Comparison of ENCODE assay signal across 18 cellular contexts in the genomic region with DNA sequence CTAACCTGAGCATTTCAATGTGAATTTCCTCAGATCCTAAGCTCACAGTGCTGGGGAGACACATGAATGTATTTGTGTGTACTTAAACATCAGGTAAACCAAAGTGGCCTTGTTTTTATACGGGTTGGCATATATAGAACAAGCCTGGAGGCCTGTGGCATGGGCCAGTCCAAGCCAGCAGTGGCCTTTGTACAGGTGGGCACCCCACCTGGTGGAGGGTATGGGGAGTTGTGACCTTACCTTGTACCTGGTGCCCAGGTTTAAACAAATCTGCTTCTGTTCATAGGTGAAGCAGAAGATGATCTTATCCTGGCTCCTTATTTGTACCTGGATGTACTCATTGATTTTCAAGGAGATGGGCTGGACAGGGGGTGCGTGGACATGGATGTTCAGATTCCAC.
DNase-seq lines count a peak whose midpoint lies in the region; ATAC-seq and TF ChIP-seq lines count a peak whose summit lies in the region.
"Had no signal": no experiment of that assay in that cellular context is flagged by ENCODE, and none has a peak within 500 bp of the region (broad histone marks: within the 10 kb centered on the region; RNA-seq: fewer than 3 reads in every experiment).

No MANE protein-coding gene starts in this region.

- H3K4me3 ChIP-seq in GM23338 (no peak overlapping the region), RWPE2 (ENCODE audit: severe bottlenecking) (no peak overlapping the region), esophagus muscularis mucosa (no peak overlapping the region), coronary artery (no peak overlapping the region), MM.1S (ENCODE audit: low read length) (no peak overlapping the region), OCI-LY7 (ENCODE audit: low read depth, low read length, poor library complexity, severe bottlenecking) (no peak overlapping the region)
- H3K4me3 ChIP-seq: SJSA1 had no signal

- H3K4me3 Mint-ChIP-seq in GM23338 = no peak overlapping the region
- H3K4me3 Mint-ChIP-seq: IgD-negative memory B cell, T-helper 17 cell had no signal

- H3K4me1 Mint-ChIP-seq in GM23338 = no peaks in the 10 kb centered on the region

- CTCF ChIA-PET in OCI-LY7 (lab: Charles Lee; ENCODE audit: unreplicated experiment) = no interaction called here

- H2AFZ ChIP-seq in GM23338 = no peak overlapping the region
- H2AFZ ChIP-seq in MM.1S (ENCODE audit: low read length) = no peak overlapping the region
- no peak overlapping the region for H2AFZ ChIP-seq in OCI-LY7 (ENCODE audit: low read length)

- H3K9me3 ChIP-seq in RWPE2 (ENCODE audit: severe bottlenecking) (no peaks in the 10 kb centered on the region), esophagus muscularis mucosa (no peaks in the 10 kb centered on the region), MM.1S (replicated peaks; ENCODE audit: insufficient read depth, low read length) (no peaks in the 10 kb centered on the region), OCI-LY7 (ENCODE audit: low read length) (no peaks in the 10 kb centered on the region)
- H3K9me3 ChIP-seq: SJSA1 had no signal

- no peak overlapping the region for H3K27ac ChIP-seq in GM23338 (ENCODE audit: low read depth)
- no peak overlapping the region for H3K27ac ChIP-seq in RWPE2 (ENCODE audit: poor library complexity, severe bottlenecking)
- no peak overlapping the region for H3K27ac ChIP-seq in esophagus muscularis mucosa (replicated peaks in 1 of 4)
- H3K27ac ChIP-seq in coronary artery = no peak overlapping the region
- no peak overlapping the region for H3K27ac ChIP-seq in MM.1S (ENCODE audit: low read length)
- no peak overlapping the region for H3K27ac ChIP-seq in OCI-LY7 (ENCODE audit: low read depth, low read length, poor library complexity, severe bottlenecking)
- H3K27ac ChIP-seq: C4-2B, SJSA1 had no signal

- no TSS peak for BruUV-seq in OCI-LY7 (replicated peaks; lab: Mats Ljungman, UMichigan)

- H4K20me1 ChIP-seq in GM23338 (replicated peaks; ENCODE audit: insufficient read depth) (no peaks in the 10 kb centered on the region), MM.1S (ENCODE audit: insufficient read depth, low read length) (no peaks in the 10 kb centered on the region), OCI-LY7 (ENCODE audit: insufficient read depth, low read length) (no peaks in the 10 kb centered on the region)

- no peaks in the 10 kb centered on the region for H3K79me2 ChIP-seq in GM23338 (replicated peaks; ENCODE audit: insufficient read depth)
- no peaks in the 10 kb centered on the region for H3K79me2 ChIP-seq in MM.1S (ENCODE audit: low read length)
- no peaks in the 10 kb centered on the region for H3K79me2 ChIP-seq in OCI-LY7 (ENCODE audit: insufficient read depth, low read depth, low read length)

- no peaks in the 10 kb centered on the region for H3K36me3 ChIP-seq in GM23338 (ENCODE audit: insufficient read depth)
- no peaks in the 10 kb centered on the region for H3K36me3 ChIP-seq in RWPE2 (ENCODE audit: low read depth)
- H3K36me3 ChIP-seq in esophagus muscularis mucosa = no peaks in the 10 kb centered on the region
- H3K36me3 ChIP-seq in MM.1S (replicated peaks; ENCODE audit: insufficient read depth, low read length) = no peaks in the 10 kb centered on the region
- H3K36me3 ChIP-seq in OCI-LY7 (ENCODE audit: insufficient read depth, low read length) = no peaks in the 10 kb centered on the region
- H3K36me3 ChIP-seq: SJSA1 had no signal

- H3K27ac Mint-ChIP-seq in GM23338 = no peak overlapping the region
- H3K27ac Mint-ChIP-seq: IgD-negative memory B cell, T-helper 17 cell had no signal

- 86% methylated on average over 2 of the region's 2 CpGs for WGBS in esophagus muscularis mucosa

- POLR2A ChIA-PET in OCI-LY7 (lab: Charles Lee) = no interaction called here

- H3K27me3 ChIP-seq in GM23338 (ENCODE audit: insufficient read depth) = no peaks in the 10 kb centered on the region
- no peaks in the 10 kb centered on the region for H3K27me3 ChIP-seq in RWPE2 (ENCODE audit: insufficient read depth, poor library complexity, severe bottlenecking)
- peaks cover 0 to 8% (median 0%) of the 10 kb centered on the region in 4 donors for H3K27me3 ChIP-seq in esophagus muscularis mucosa
- no peaks in the 10 kb centered on the region for H3K27me3 ChIP-seq in MM.1S (replicated peaks; ENCODE audit: insufficient read depth, low read length)
- H3K27me3 ChIP-seq: SJSA1 had no signal

- H3K9me3 Mint-ChIP-seq in GM23338 = no peaks in the 10 kb centered on the region
- H3K9me3 Mint-ChIP-seq: IgD-negative memory B cell had no signal

- H3K36me3 Mint-ChIP-seq in GM23338 (ENCODE audit: low read depth) = no peaks in the 10 kb centered on the region

- DNase-seq in GM23338 (ENCODE audit: low spot score) (peak; percentile 24), HT-29 (ENCODE audit: low spot score) (peak; percentile 32), RWPE2 (ENCODE audit: low spot score) (no peak), esophagus muscularis mucosa (ENCODE audit: extremely low spot score) (peak; percentile 83), coronary artery (ENCODE audit: low spot score) (no peak), MM.1S (no peak), OCI-LY7 (ENCODE audit: low spot score) (no peak)
- DNase-seq: ACHN, NCI-H1105, NCI-H2081 treated with DMSO at 0.1 percent for 48 hours, NCI-H510A, NCI-H774, OCI-M1, T-helper 17 cell had no signal

- peaks cover 8% of the 10 kb centered on the region for H3K27me3 Mint-ChIP-seq in GM23338 (ENCODE audit: insufficient read depth, low read depth, poor library complexity)
- H3K27me3 Mint-ChIP-seq: IgD-negative memory B cell had no signal

- 0 out of 2 replicates have a peak, but pooled peaks cover 4% of the 10 kb centered on the region for H3K9me2 ChIP-seq in GM23338 (ENCODE audit: insufficient read depth)
- H3K9me2 ChIP-seq in MM.1S (replicated peaks; ENCODE audit: insufficient read depth, low read length) = no peaks in the 10 kb centered on the region
- no peaks in the 10 kb centered on the region for H3K9me2 ChIP-seq in OCI-LY7 (ENCODE audit: insufficient read depth, low read length)

- no peak for TF ChIP-seq EP300 in esophagus muscularis mucosa (IDR thresholded peaks at IDR 0.05)

- peak; percentile 32 to 48; a peak in 3 of 4 replicates for TF ChIP-seq CTCF in GM23338 (conservative IDR thresholded peaks at IDR 0.05; ENCODE audit: low read depth in 2 of 2)
- TF ChIP-seq CTCF in RWPE2 (IDR thresholded peaks at IDR 0.05; ENCODE audit: poor library complexity, severe bottlenecking) = peak; percentile 10
- TF ChIP-seq CTCF in esophagus muscularis mucosa (IDR thresholded peaks at IDR 0.05) = no peak
- TF ChIP-seq CTCF in coronary artery (IDR thresholded peaks at IDR 0.05) = no peak
- TF ChIP-seq CTCF in MM.1S (IDR thresholded peaks at IDR 0.05; ENCODE audit: low read length) = no peak
- TF ChIP-seq CTCF in OCI-LY7 (conservative IDR thresholded peaks at IDR 0.05; ENCODE audit: low read length) = no peak

- intact Hi-C loops in esophagus muscularis mucosa (cut with DNase I) = no loop called here
- intact Hi-C loops in OCI-LY7 (cut with micrococcal nuclease; ENCODE audit: unreplicated experiment) = no loop called here

- TF ChIP-seq POLR2A in esophagus muscularis mucosa (IDR thresholded peaks at IDR 0.05; ENCODE audit: low read depth) = no peak

- ATAC-seq in GM23338 = peak; percentile 56
- peak; percentile 65 for ATAC-seq in RWPE2 (ENCODE audit: low read depth)
- no peak for ATAC-seq in HG03095 (IDR thresholded peaks at IDR 0.05; ENCODE audit: unreplicated experiment)
- ATAC-seq: T-helper 17 cell had no signal

- H3K9ac ChIP-seq in MM.1S (ENCODE audit: low read length) = no peak overlapping the region

- H3K4me1 ChIP-seq in GM23338 (ENCODE audit: insufficient read depth) = no peaks in the 10 kb centered on the region
- no peaks in the 10 kb centered on the region for H3K4me1 ChIP-seq in RWPE2 (ENCODE audit: insufficient read depth, poor library complexity, severe bottlenecking)
- H3K4me1 ChIP-seq in esophagus muscularis mucosa = no peaks in the 10 kb centered on the region
- H3K4me1 ChIP-seq in MM.1S (ENCODE audit: low read length) = no peaks in the 10 kb centered on the region
- no peaks in the 10 kb centered on the region for H3K4me1 ChIP-seq in OCI-LY7 (ENCODE audit: insufficient read depth, low read length, poor library complexity, severe bottlenecking)
- H3K4me1 ChIP-seq: SJSA1 had no signal

- H3K4me2 ChIP-seq in GM23338 (no peak overlapping the region), MM.1S (ENCODE audit: low read depth, low read length) (no peak overlapping the region), OCI-LY7 (ENCODE audit: low read length) (no peak overlapping the region)

- no peaks in the 10 kb centered on the region for H3F3A ChIP-seq in GM23338 (replicated peaks; ENCODE audit: low read depth)
- no peaks in the 10 kb centered on the region for H3F3A ChIP-seq in MM.1S (ENCODE audit: insufficient read depth, low read length)

TF ChIP-seq in GM23338, 12 proteins besides CTCF, POLR2A, EP300 and RAD21 (continues in another document):
- TF ChIP-seq, protein P1, sequence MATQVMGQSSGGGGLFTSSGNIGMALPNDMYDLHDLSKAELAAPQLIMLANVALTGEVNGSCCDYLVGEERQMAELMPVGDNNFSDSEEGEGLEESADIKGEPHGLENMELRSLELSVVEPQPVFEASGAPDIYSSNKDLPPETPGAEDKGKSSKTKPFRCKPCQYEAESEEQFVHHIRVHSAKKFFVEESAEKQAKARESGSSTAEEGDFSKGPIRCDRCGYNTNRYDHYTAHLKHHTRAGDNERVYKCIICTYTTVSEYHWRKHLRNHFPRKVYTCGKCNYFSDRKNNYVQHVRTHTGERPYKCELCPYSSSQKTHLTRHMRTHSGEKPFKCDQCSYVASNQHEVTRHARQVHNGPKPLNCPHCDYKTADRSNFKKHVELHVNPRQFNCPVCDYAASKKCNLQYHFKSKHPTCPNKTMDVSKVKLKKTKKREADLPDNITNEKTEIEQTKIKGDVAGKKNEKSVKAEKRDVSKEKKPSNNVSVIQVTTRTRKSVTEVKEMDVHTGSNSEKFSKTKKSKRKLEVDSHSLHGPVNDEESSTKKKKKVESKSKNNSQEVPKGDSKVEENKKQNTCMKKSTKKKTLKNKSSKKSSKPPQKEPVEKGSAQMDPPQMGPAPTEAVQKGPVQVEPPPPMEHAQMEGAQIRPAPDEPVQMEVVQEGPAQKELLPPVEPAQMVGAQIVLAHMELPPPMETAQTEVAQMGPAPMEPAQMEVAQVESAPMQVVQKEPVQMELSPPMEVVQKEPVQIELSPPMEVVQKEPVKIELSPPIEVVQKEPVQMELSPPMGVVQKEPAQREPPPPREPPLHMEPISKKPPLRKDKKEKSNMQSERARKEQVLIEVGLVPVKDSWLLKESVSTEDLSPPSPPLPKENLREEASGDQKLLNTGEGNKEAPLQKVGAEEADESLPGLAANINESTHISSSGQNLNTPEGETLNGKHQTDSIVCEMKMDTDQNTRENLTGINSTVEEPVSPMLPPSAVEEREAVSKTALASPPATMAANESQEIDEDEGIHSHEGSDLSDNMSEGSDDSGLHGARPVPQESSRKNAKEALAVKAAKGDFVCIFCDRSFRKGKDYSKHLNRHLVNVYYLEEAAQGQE (IDR thresholded peaks at IDR 0.05; ENCODE audit: unreplicated experiment) = no peak
- TF ChIP-seq JUNB (IDR thresholded peaks at IDR 0.05; ENCODE audit: unreplicated experiment) (no peak), POLR2AphosphoS5 (IDR thresholded peaks at IDR 0.05; ENCODE audit: low read depth) (no peak), EZH2phosphoT487 (IDR thresholded peaks at IDR 0.05; ENCODE audit: unreplicated experiment) (no peak), CREB1 (CRISPR knock-in tag; IDR thresholded peaks at IDR 0.05; ENCODE audit: low read depth) (no peak)

Comparison
In these comparisons a context has a peak if more than half of its experiments do, and no peak if none do; other contexts are left out.
1. DNase-seq: peak in GM23338 (single experiment), HT-29 (single experiment) and esophagus muscularis mucosa (single experiment); none in RWPE2 (single experiment), coronary artery (single experiment), MM.1S (single experiment) and OCI-LY7 (single experiment).
2. CTCF ChIP-seq: peak in GM23338 (2 of 2) and RWPE2 (single experiment); none in esophagus muscularis mucosa (0 of 3), coronary artery (single experiment), MM.1S (single experiment) and OCI-LY7 (single experiment).